13 cellular contexts compared by ENCODE assay signal in the genomic region with DNA sequence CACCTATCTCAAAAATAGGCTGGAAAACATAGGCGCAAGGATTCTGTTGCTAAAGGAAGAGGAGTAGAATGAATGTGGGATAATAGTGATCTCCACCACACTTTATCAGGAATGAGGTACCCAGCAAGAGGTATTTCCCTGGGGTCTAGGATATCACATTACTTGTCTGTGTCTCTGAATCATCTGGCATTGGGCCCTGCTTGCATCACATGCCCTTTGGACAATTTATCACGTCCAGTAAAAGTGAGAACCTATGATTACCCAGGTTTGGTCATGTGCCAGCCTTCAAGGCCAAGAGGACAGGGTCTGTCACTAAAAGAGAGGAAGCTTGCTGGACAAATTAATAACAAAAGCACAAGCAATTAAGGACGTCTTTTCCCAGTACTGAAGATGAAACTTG. TPM values are rescaled to one million over a fixed set of nuclear protein-coding genes. Genes with fewer than 3 reads are reported as not detected.
DNase-seq lines count a peak whose midpoint lies in the region; ATAC-seq, FAIRE-seq and TF ChIP-seq lines count a peak whose summit lies in the region.
"Had no signal": no experiment of that assay in that cellular context is flagged by ENCODE, and none has a peak within 500 bp of the region (broad histone marks: within the 10 kb centered on the region; RNA-seq: fewer than 3 reads in every experiment).

No MANE protein-coding gene starts in this region.

- peaks cover 1% of the 10 kb centered on the region for H3K4me1 Mint-ChIP-seq in astrocyte (ENCODE audit: low read depth, unreplicated experiment)

- H3K9ac ChIP-seq in astrocyte (ENCODE audit: low read length), result no peak overlapping the region

- peaks cover 4% of the 10 kb centered on the region for H3K36me3 Mint-ChIP-seq in astrocyte (ENCODE audit: low read depth, unreplicated experiment)

- H3K79me2 ChIP-seq in astrocyte (ENCODE audit: insufficient read depth, low read length), result no peaks in the 10 kb centered on the region

- no peaks in the 10 kb centered on the region for H3K9me3 ChIP-seq in astrocyte (ENCODE audit: insufficient read depth, low read depth, low read length)
- H3K9me3 ChIP-seq: left lung had no signal

- no peak for TF ChIP-seq CTCF in astrocyte (IDR thresholded peaks at IDR 0.05; ENCODE audit: insufficient read depth, low read depth, low read length)

- no peak overlapping the region for H3K27ac ChIP-seq in astrocyte (ENCODE audit: low read depth, low read length)
- H3K27ac ChIP-seq: C4-2B, left lung had no signal

- no peak overlapping the region for H3K4me2 ChIP-seq in astrocyte (ENCODE audit: low read length)

- no peaks in the 10 kb centered on the region for H3K27me3 ChIP-seq in astrocyte (ENCODE audit: insufficient read depth, low read length)
- H3K27me3 ChIP-seq: left lung had no signal

- H3K27ac Mint-ChIP-seq in astrocyte (ENCODE audit: unreplicated experiment), result no peak overlapping the region
- H3K27ac Mint-ChIP-seq: activated CD4-positive, alpha-beta T cell treated with anti-CD3 and anti-CD28 coated beads, Interleukin-2, amount 10 ng/mL, durations not matched to agents 24 days and 14 days; effector memory CD8-positive, alpha-beta T cell had no signal

- no peaks in the 10 kb centered on the region for H4K20me1 ChIP-seq in astrocyte (ENCODE audit: insufficient read depth, low read length)

- H3K4me1 ChIP-seq in astrocyte (ENCODE audit: insufficient read depth, low read length), result no peaks in the 10 kb centered on the region
- H3K4me1 ChIP-seq: left lung had no signal

- no peak overlapping the region for H3K4me3 Mint-ChIP-seq in astrocyte (ENCODE audit: unreplicated experiment)
- H3K4me3 Mint-ChIP-seq: activated CD4-positive, alpha-beta T cell treated with anti-CD3 and anti-CD28 coated beads, Interleukin-2, amount 10 ng/mL, durations not matched to agents 24 days and 14 days; effector memory CD8-positive, alpha-beta T cell had no signal

- H3K4me3 ChIP-seq in astrocyte (ENCODE audit: insufficient read depth, low read depth, low read length), result no peak overlapping the region
- H3K4me3 ChIP-seq: left lung had no signal

- no peak for FAIRE-seq in astrocyte (lab: Jason Lieb, UNC)

- H2AFZ ChIP-seq in astrocyte (ENCODE audit: low read depth, low read length), result no peak overlapping the region

- DNase-seq in ELR (ENCODE audit: low read depth) (peak; percentile 17), NCI-H2171 (lab: John Stamatoyannopoulos, UW) (peak; percentile 9), astrocyte (ENCODE audit: low read depth) (peak; percentile 40), left lobe of liver (ENCODE audit: low spot score) (peak; percentile 91), NCI-H2081 treated with DMSO at 0.1 percent for 48 hours (lab: John Stamatoyannopoulos, UW) (no peak), posterior vena cava (ENCODE audit: low spot score) (no peak), NCI-H774 (lab: John Stamatoyannopoulos, UW) (no peak), NCI-H146 treated with DMSO at 0.1 percent for 48 hours (lab: John Stamatoyannopoulos, UW; ENCODE audit: unreplicated experiment) (no peak)
- DNase-seq: activated CD4-positive, alpha-beta T cell treated with anti-CD3 and anti-CD28 coated beads, Interleukin-2, amount 10 ng/mL, durations not matched to agents 24 days and 14 days; effector memory CD8-positive, alpha-beta T cell; head of caudate nucleus; left lung had no signal

- no peaks in the 10 kb centered on the region for H3K36me3 ChIP-seq in astrocyte (ENCODE audit: insufficient read depth, low read length)
- H3K36me3 ChIP-seq: left lung had no signal

- peaks cover 2% of the 10 kb centered on the region for H3K9me3 Mint-ChIP-seq in astrocyte (ENCODE audit: unreplicated experiment)
- H3K9me3 Mint-ChIP-seq: activated CD4-positive, alpha-beta T cell treated with anti-CD3 and anti-CD28 coated beads, Interleukin-2, amount 10 ng/mL, durations not matched to agents 24 days and 14 days; effector memory CD8-positive, alpha-beta T cell had no signal

- no peaks in the 10 kb centered on the region for H3K27me3 Mint-ChIP-seq in astrocyte (ENCODE audit: low read depth, unreplicated experiment)

- intact Hi-C loops in posterior vena cava (cut with DNase I), result no loop called here

- peak; percentile 85 for ATAC-seq in left lobe of liver
- ATAC-seq: effector memory CD8-positive, alpha-beta T cell; left lung had no signal

RNA-seq across cellular contexts. Expression of a gene that starts 11.4 kb away (rescaled TPM):
- total RNA-seq in astrocyte (27.1 and 31.5 TPM in 2 replicates), left lobe of liver (32.3 TPM), posterior vena cava (10 to 100 TPM; 34.1 to 46.3 TPM)

Comparison
In these comparisons a context has a peak if more than half of its experiments do, and no peak if none do; other contexts are left out.
1. DNase-seq: peak in ELR (single experiment), NCI-H2171 (single experiment), astrocyte (single experiment) and left lobe of liver (single experiment); none in NCI-H2081 treated with DMSO at 0.1 percent for 48 hours (single experiment), posterior vena cava (single experiment), NCI-H774 (single experiment) and NCI-H146 treated with DMSO at 0.1 percent for 48 hours (single experiment).